ENCODE assay signal across 1 cellular context in genomic region chr16:69396187-69397061, GRCh38.
TF ChIP-seq lines count a peak whose summit lies in the region.

No MANE protein-coding gene starts in this region.

TF ChIP-seq in K562, 482 proteins besides CTCF, POLR2A, EP300 and RAD21 (continued from another document and continues in another):
- TF ChIP-seq HDAC6 (IDR thresholded peaks at IDR 0.05; ENCODE audit: low read depth, low read length) = no peak
- TF ChIP-seq ZNF184 (CRISPR knock-in tag; IDR thresholded peaks at IDR 0.05) = no peak
- no peak for TF ChIP-seq ZNF282 (CRISPR knock-in tag; IDR thresholded peaks at IDR 0.05)
- no peak for TF ChIP-seq ATF2 (CRISPR knock-in tag; IDR thresholded peaks at IDR 0.05)
- TF ChIP-seq CEBPB (tag; IDR thresholded peaks at IDR 0.05) = peak; percentile 90
- TF ChIP-seq JUND (IDR thresholded peaks at IDR 0.05; ENCODE audit: borderline replicate concordance, low read depth, low read length) = peak; percentile 76; the same call in 1 of the 2 replicates
- TF ChIP-seq JUND (tag; IDR thresholded peaks at IDR 0.05; ENCODE audit: borderline replicate concordance, low read depth, low read length) = peak; percentile 68
- TF ChIP-seq TSHZ1 (CRISPR knock-in tag; IDR thresholded peaks at IDR 0.05) = no peak
- no peak for TF ChIP-seq MLX (CRISPR knock-in tag; conservative IDR thresholded peaks at IDR 0.05)
- TF ChIP-seq HOXB6 (CRISPR knock-in tag; IDR thresholded peaks at IDR 0.05; ENCODE audit: borderline replicate concordance) = no peak
- 0 out of 2 replicates have a peak, but pooled peaks have one; percentile 25 for TF ChIP-seq EP400 (IDR thresholded peaks at IDR 0.05)
- TF ChIP-seq GTF3C2 (IDR thresholded peaks at IDR 0.05; ENCODE audit: borderline replicate concordance, extremely low read depth, insufficient read length) = no peak
- no peak for TF ChIP-seq MED1 (CRISPR knock-in tag; IDR thresholded peaks at IDR 0.05; ENCODE audit: borderline replicate concordance)
- 0 out of 4 replicates have a peak, but pooled peaks of 1 of the 2 experiments have one; percentile 6 for TF ChIP-seq TBL1XR1 (IDR thresholded peaks at IDR 0.05; ENCODE audit: low read length in 2 of 2)
- no peak for TF ChIP-seq ZNF41 (CRISPR knock-in tag; conservative IDR thresholded peaks at IDR 0.05)
- TF ChIP-seq HMG20B (CRISPR knock-in tag; IDR thresholded peaks at IDR 0.05) = no peak
- no peak for TF ChIP-seq KLF16 (IDR thresholded peaks at IDR 0.05)
- TF ChIP-seq STAG1 (CRISPR knock-in tag; IDR thresholded peaks at IDR 0.05; ENCODE audit: borderline replicate concordance) = no peak
- no peak for TF ChIP-seq ZNF3 (CRISPR knock-in tag; IDR thresholded peaks at IDR 0.05)
- TF ChIP-seq ESRRB (CRISPR knock-in tag; IDR thresholded peaks at IDR 0.05; ENCODE audit: borderline replicate concordance) = no peak
- TF ChIP-seq ARID2 (IDR thresholded peaks at IDR 0.05) = no peak
- peak; percentile 58 for TF ChIP-seq DEAF1 (CRISPR knock-in tag; IDR thresholded peaks at IDR 0.05)
- no peak for TF ChIP-seq TAF7 (tag; IDR thresholded peaks at IDR 0.05)
- TF ChIP-seq BRCA1 (IDR thresholded peaks at IDR 0.05) = no peak
- TF ChIP-seq BRCA1 (CRISPR knock-in tag; IDR thresholded peaks at IDR 0.05) = no peak
- no peak for TF ChIP-seq ZBTB49 (CRISPR knock-in tag; IDR thresholded peaks at IDR 0.05; ENCODE audit: borderline replicate concordance)
- no peak for TF ChIP-seq MXI1 (IDR thresholded peaks at IDR 0.05; ENCODE audit: low read depth, low read length)
- TF ChIP-seq SP2 (IDR thresholded peaks at IDR 0.05; ENCODE audit: extremely low read depth, low read depth, low read length, poor library complexity, severe bottlenecking) = no peak
- no peak for TF ChIP-seq PATZ1 (CRISPR knock-in tag; IDR thresholded peaks at IDR 0.05; ENCODE audit: borderline replicate concordance)
- no peak for TF ChIP-seq ETS2 (tag; IDR thresholded peaks at IDR 0.05; ENCODE audit: borderline replicate concordance, poor library complexity, severe bottlenecking)
- TF ChIP-seq OTX1 (CRISPR knock-in tag; IDR thresholded peaks at IDR 0.05) = no peak
- peak in 1 of 2 experiments; percentile 63; a peak in 2 of 4 replicates for TF ChIP-seq TEAD1 (CRISPR knock-in tag; IDR thresholded peaks at IDR 0.05)
- TF ChIP-seq U2AF1 (optimal IDR thresholded peaks at IDR 0.05; ENCODE audit: low read depth, low read length) = no peak
- TF ChIP-seq JUN (IDR thresholded peaks at IDR 0.05; ENCODE audit: borderline replicate concordance, low read depth, low read length) = peak; percentile 10; the same call in 1 of the 2 replicates
- no peak for TF ChIP-seq JUN (CRISPR knock-in tag; IDR thresholded peaks at IDR 0.05; ENCODE audit: borderline replicate concordance)
- no peak for TF ChIP-seq ADNP (tag; IDR thresholded peaks at IDR 0.05)
- TF ChIP-seq NFIX (CRISPR knock-in tag; IDR thresholded peaks at IDR 0.05; ENCODE audit: low read depth) = no peak
- TF ChIP-seq SUPT5H (IDR thresholded peaks at IDR 0.05) = no peak
- peak; percentile 46 for TF ChIP-seq MEIS2 (IDR thresholded peaks at IDR 0.05; ENCODE audit: partially characterized antibody)
- no peak for TF ChIP-seq CHD4 (IDR thresholded peaks at IDR 0.05; ENCODE audit: insufficient read depth, insufficient replicate concordance, low read depth, low read length, poor library complexity, severe bottlenecking)
- TF ChIP-seq ZSCAN29 (IDR thresholded peaks at IDR 0.05) = no peak
- no peak for TF ChIP-seq RHOXF2B (CRISPR knock-in tag; conservative IDR thresholded peaks at IDR 0.05)
- no peak for TF ChIP-seq XRCC3 (IDR thresholded peaks at IDR 0.05)
- no peak for TF ChIP-seq NR2F6 (CRISPR knock-in tag; IDR thresholded peaks at IDR 0.05)
- TF ChIP-seq FOXJ2 (tag; IDR thresholded peaks at IDR 0.05) = 0 out of 2 replicates have a peak, but pooled peaks have one; percentile 17
- TF ChIP-seq U2AF2 (optimal IDR thresholded peaks at IDR 0.05; ENCODE audit: low read depth, low read length) = no peak
- no peak for TF ChIP-seq IFI16 (CRISPR knock-in tag; IDR thresholded peaks at IDR 0.05)
- TF ChIP-seq ARHGAP35 (IDR thresholded peaks at IDR 0.05; ENCODE audit: partially characterized antibody) = no peak
- TF ChIP-seq HBP1 (CRISPR knock-in tag; IDR thresholded peaks at IDR 0.05) = no peak
- no peak for TF ChIP-seq ZNF398 (CRISPR knock-in tag; IDR thresholded peaks at IDR 0.05)
- 0 out of 2 replicates have a peak, but pooled peaks have one; percentile 34 for TF ChIP-seq SMC3 (conservative IDR thresholded peaks at IDR 0.05; ENCODE audit: insufficient read depth, low read depth, low read length)
- no peak for TF ChIP-seq ZFP30 (CRISPR knock-in tag; IDR thresholded peaks at IDR 0.05; ENCODE audit: borderline replicate concordance)
- TF ChIP-seq MAFK (IDR thresholded peaks at IDR 0.05; ENCODE audit: low read length) = peak; percentile 95
